ENCODE assay signal across 31 cellular contexts in genomic region chr5:167555771-167556170, GRCh38.
DNase-seq lines count a peak whose midpoint lies in the region; ATAC-seq and TF ChIP-seq lines count a peak whose summit lies in the region.
"Had no signal": no experiment of that assay in that cellular context is flagged by ENCODE, and none has a peak within 500 bp of the region (broad histone marks: within the 10 kb centered on the region; RNA-seq: fewer than 3 reads in every experiment).

No MANE protein-coding gene starts in this region.

- peak overlapping the region; percentile 54; the same call in 1 of the 2 replicates for H3K27ac Mint-ChIP-seq in WTC11
- no peak overlapping the region for H3K27ac Mint-ChIP-seq in activated CD4-positive, alpha-beta memory T cell treated with anti-CD3 and anti-CD28 coated beads, Interleukin-2, amount 10 ng/mL, durations not matched to agents 7 days and 5 days
- H3K27ac Mint-ChIP-seq: T-helper 17 cell had no signal

- no peaks in the 10 kb centered on the region for H3K27me3 Mint-ChIP-seq in WTC11 (ENCODE audit: low read depth)
- H3K27me3 Mint-ChIP-seq in activated CD4-positive, alpha-beta memory T cell treated with anti-CD3 and anti-CD28 coated beads, Interleukin-2, amount 10 ng/mL, durations not matched to agents 7 days and 5 days, result no peaks in the 10 kb centered on the region
- H3K27me3 Mint-ChIP-seq: T-helper 17 cell had no signal

- DNase-seq in GM03348 (ENCODE audit: low spot score) (peak; percentile 9), WTC11 (ENCODE audit: low spot score) (no peak), fibroblast of pulmonary artery (ENCODE audit: low read depth) (peak; percentile 6), renal cortical epithelial cell (ENCODE audit: low read depth) (peak; percentile 6), NCI-H748 treated with DMSO at 0.1 percent for 48 hours (lab: John Stamatoyannopoulos, UW) (no peak), NCI-H510A (lab: John Stamatoyannopoulos, UW) (no peak)
- no peak for DNase-seq in activated CD4-positive, alpha-beta memory T cell treated with anti-CD3 and anti-CD28 coated beads, Interleukin-2, amount 10 ng/mL, durations not matched to agents 7 days and 5 days
- DNase-seq: ACHN; activated CD4-positive, alpha-beta T cell treated with anti-CD3 and anti-CD28 coated beads for 4 hours; activated CD8-positive, alpha-beta memory T cell treated with anti-CD3 and anti-CD28 coated beads for 24 hours; activated effector memory CD4-positive, alpha-beta T cell treated with anti-CD3 and anti-CD28 coated beads, Interleukin-2, amount 50 U/mL, for 16 hours; activated T-cell treated with anti-CD3 and anti-CD28 coated beads, Interleukin-2, amount 50 U/mL, for 1 hour; brain microvascular endothelial cell; COR-L47; DMS79 treated with DMSO at 0.1 percent for 48 hours; effector CD8-positive, alpha-beta T cell; erythroblast; foreskin melanocyte; GF-D8; HCEC 1CT; left colon; mesenchymal stem cell; MG63; NCI-H2029 treated with DMSO at 0.1 percent for 48 hours; NCI-H2227 treated with DMSO at 0.1 percent for 48 hours; NCI-H774; stimulated activated CD4-positive, alpha-beta T cell treated with anti-CD3 and anti-CD28 coated beads, Interleukin-2, amount 100 ng/mL, for 24 hours; T-helper 17 cell; tibial artery had no signal

- peak; percentile 16; the same call in 1 of the 2 replicates for ATAC-seq in WTC11
- ATAC-seq: left colon, T-helper 17 cell had no signal

- CTCF ChIA-PET in WTC11 (lab: Charles Lee), result interaction anchor here (1.0 to 1.5 kb wide), 2 partner anchors 294 to 526 kb away, joined by 4 read pairs; no protein-coding TSS in a partner anchor
- CTCF ChIA-PET in activated CD4-positive, alpha-beta memory T cell treated with anti-CD3 and anti-CD28 coated beads, Interleukin-2, amount 10 ng/mL, durations not matched to agents 7 days and 5 days (lab: Charles Lee), result no interaction called here

- peaks cover 17% of the 10 kb centered on the region for H3K9me3 Mint-ChIP-seq in WTC11
- H3K9me3 Mint-ChIP-seq in activated CD4-positive, alpha-beta memory T cell treated with anti-CD3 and anti-CD28 coated beads, Interleukin-2, amount 10 ng/mL, durations not matched to agents 7 days and 5 days, result peaks cover 2% of the 10 kb centered on the region

- TF ChIP-seq CTCF in WTC11 (IDR thresholded peaks at IDR 0.05) (no peak), fibroblast of pulmonary artery (IDR thresholded peaks at IDR 0.05; ENCODE audit: low read length, missing control alignments) (no peak)

- H3K4me1 Mint-ChIP-seq in WTC11, result peaks cover 20% of the 10 kb centered on the region
- no peaks in the 10 kb centered on the region for H3K4me1 Mint-ChIP-seq in activated CD4-positive, alpha-beta memory T cell treated with anti-CD3 and anti-CD28 coated beads, Interleukin-2, amount 10 ng/mL, durations not matched to agents 7 days and 5 days
- H3K4me1 Mint-ChIP-seq: T-helper 17 cell had no signal

- H3K36me3 Mint-ChIP-seq in WTC11, result peaks cover 11% of the 10 kb centered on the region
- H3K36me3 Mint-ChIP-seq in activated CD4-positive, alpha-beta memory T cell treated with anti-CD3 and anti-CD28 coated beads, Interleukin-2, amount 10 ng/mL, durations not matched to agents 7 days and 5 days (ENCODE audit: low read depth), result no peaks in the 10 kb centered on the region

- no peak overlapping the region for H3K4me3 Mint-ChIP-seq in WTC11
- no peak overlapping the region for H3K4me3 Mint-ChIP-seq in activated CD4-positive, alpha-beta memory T cell treated with anti-CD3 and anti-CD28 coated beads, Interleukin-2, amount 10 ng/mL, durations not matched to agents 7 days and 5 days
- H3K4me3 Mint-ChIP-seq: T-helper 17 cell had no signal

- POLR2A ChIA-PET in WTC11 (lab: Charles Lee), result no interaction called here
- POLR2A ChIA-PET in activated CD4-positive, alpha-beta memory T cell treated with anti-CD3 and anti-CD28 coated beads, Interleukin-2, amount 10 ng/mL, durations not matched to agents 7 days and 5 days (lab: Charles Lee), result no interaction called here

- H3K4me3 ChIP-seq in fibroblast of pulmonary artery (replicated peaks; ENCODE audit: low read depth, low read length), result no peak overlapping the region
- H3K4me3 ChIP-seq: BLaER1, MG63, smooth muscle cell, tibial artery had no signal

TF ChIP-seq in WTC11, 78 proteins besides CTCF, POLR2A, EP300 and RAD21 (continues in another document):
- TF ChIP-seq NR2C2 (CRISPR knock-in tag; IDR thresholded peaks at IDR 0.05) (no peak), AFF4 (CRISPR knock-in tag; IDR thresholded peaks at IDR 0.05; ENCODE audit: borderline replicate concordance) (no peak), ZNF121 (CRISPR knock-in tag; IDR thresholded peaks at IDR 0.05) (no peak), STAT6 (CRISPR knock-in tag; conservative IDR thresholded peaks at IDR 0.05; ENCODE audit: low read depth) (no peak), TP53 (CRISPR knock-in tag; IDR thresholded peaks at IDR 0.05) (no peak), ZNF425 (CRISPR knock-in tag; conservative IDR thresholded peaks at IDR 0.05) (no peak), ZNF396 (CRISPR knock-in tag; IDR thresholded peaks at IDR 0.05; ENCODE audit: borderline replicate concordance) (no peak), E2F4 (CRISPR knock-in tag; IDR thresholded peaks at IDR 0.05; ENCODE audit: borderline replicate concordance, low read depth) (no peak)

Comparison
In these comparisons a context has a peak if more than half of its experiments do, and no peak if none do; other contexts are left out.
1. DNase-seq: peak in GM03348 (single experiment), fibroblast of pulmonary artery (single experiment) and renal cortical epithelial cell (single experiment); none in WTC11 (single experiment), NCI-H748 treated with DMSO at 0.1 percent for 48 hours (single experiment), NCI-H510A (single experiment) and activated CD4-positive, alpha-beta memory T cell treated with anti-CD3 and anti-CD28 coated beads, Interleukin-2, amount 10 ng/mL, durations not matched to agents 7 days and 5 days (single experiment).